In genomic region chr4:155758500-155759371, GRCh38 we compare ENCODE assay signal across 8 cellular contexts. TPM values are rescaled to one million over a fixed set of nuclear protein-coding genes. Genes with fewer than 3 reads are reported as not detected.
DNase-seq lines count a peak whose midpoint lies in the region; TF ChIP-seq lines count a peak whose summit lies in the region.

Gene GUCY1B1, plus strand, starts transcription at chr4:155759021. Its CDS starts 120 bp downstream, at chr4:155759141.

- no peak for TF ChIP-seq CTCF in colonic mucosa (IDR thresholded peaks at IDR 0.05)
- peak; percentile 56 for TF ChIP-seq CTCF in kidney epithelial cell (IDR thresholded peaks at IDR 0.05; ENCODE audit: insufficient read depth, low read length, poor library complexity, severe bottlenecking)

- H3K27me3 ChIP-seq in colonic mucosa = peaks cover 16% of the 10 kb centered on the region
- no peaks in the 10 kb centered on the region for H3K27me3 ChIP-seq in kidney epithelial cell (ENCODE audit: control insufficient read depth, insufficient read depth, low read length)

- H3K9me3 ChIP-seq in colonic mucosa = no peaks in the 10 kb centered on the region

- H3K36me3 ChIP-seq in colonic mucosa = no peaks in the 10 kb centered on the region
- H3K36me3 ChIP-seq in kidney epithelial cell (ENCODE audit: control insufficient read depth, insufficient read depth, low read length) = no peaks in the 10 kb centered on the region

- H3K4me1 ChIP-seq in colonic mucosa = no peaks in the 10 kb centered on the region

- peak within 1 kb of the TSS; percentile 34 to 68 for H3K9ac ChIP-seq in colonic mucosa (ENCODE audit: low read depth in 2 of 2, low read length in 2 of 2)

- intact Hi-C loops in colonic mucosa (cut with DNase I) = no loop called here

- peak within 1 kb of the TSS; percentile 76 for H3K27ac ChIP-seq in colonic mucosa

- peak; percentile 76 for DNase-seq in H4 (ENCODE audit: low spot score)
- DNase-seq in M059J (ENCODE audit: low read depth) = peak; percentile 85
- peak; percentile 35 to 54 for DNase-seq in activated CD4-positive, alpha-beta T cell treated with anti-CD3 and anti-CD28 coated beads for 4 hours
- DNase-seq in colonic mucosa = peak; percentile 76
- DNase-seq in kidney epithelial cell (ENCODE audit: low read depth) = peak; percentile 81
- peak; percentile 78 for DNase-seq in stimulated activated CD4-positive, alpha-beta T cell treated with anti-CD3 and anti-CD28 coated beads, Interleukin-15, amount 100 ng/mL, for 24 hours
- no peak for DNase-seq in NCI-H1436 treated with DMSO at 0.1 percent for 48 hours (lab: John Stamatoyannopoulos, UW)

- H3K4me3 ChIP-seq in GM08714 (ENCODE audit: low read length) (peak within 1 kb of the TSS; percentile 68), colonic mucosa (peak within 1 kb of the TSS; percentile 59), kidney epithelial cell (ENCODE audit: low read depth, low read length) (peak within 1 kb of the TSS; percentile 88)

RNA-seq across cellular contexts. Expression of gene GUCY1B1, which starts in this region (rescaled TPM):
- total RNA-seq in H4 (2014; rRNA removed; shearing (Covaris generic)) = 10.4 and 13.0 TPM in 2 replicates
- 1.2 and 3.2 TPM in 2 replicates for total RNA-seq in M059J (2014; rRNA removed; shearing (Covaris generic))
- total RNA-seq in colonic mucosa = 1 to 10 TPM; 1.2 to 5.8 TPM
- 1.7 and 2.8 TPM in 2 replicates for total RNA-seq in kidney epithelial cell
